17 cellular contexts compared by ENCODE assay signal in the genomic region with DNA sequence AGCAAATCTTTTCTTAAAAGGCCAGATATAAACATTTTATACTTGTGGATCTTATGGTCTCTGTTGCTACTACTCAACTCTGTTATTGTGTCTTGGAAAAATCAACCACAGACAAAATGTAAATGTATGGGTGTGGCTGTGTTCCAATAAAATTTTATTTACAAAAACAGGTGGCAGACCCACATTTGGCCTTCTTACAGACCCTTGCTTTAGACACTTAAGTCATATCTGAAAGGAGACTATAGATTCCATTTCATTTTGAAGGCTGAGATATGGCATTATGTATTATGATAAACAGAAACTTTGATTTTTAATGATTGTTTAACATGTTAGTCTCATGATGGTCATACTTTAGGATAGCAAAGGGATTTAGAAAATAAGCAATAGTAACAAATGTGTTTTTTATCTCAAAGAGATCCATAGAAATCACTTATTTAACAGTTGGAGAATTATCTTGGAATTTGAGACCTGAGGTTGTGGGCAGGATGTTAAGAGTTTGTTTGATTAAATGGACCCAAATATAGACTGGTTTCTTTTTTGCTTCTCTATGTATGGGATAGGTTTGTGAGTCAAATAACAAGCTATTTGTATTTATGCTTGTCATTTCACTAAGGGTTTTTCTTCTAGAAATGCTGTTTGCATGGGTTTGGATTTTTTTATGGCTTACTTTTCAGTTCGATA. TPM values are rescaled to one million over a fixed set of nuclear protein-coding genes. Genes with fewer than 3 reads are reported as not detected.
DNase-seq lines count a peak whose midpoint lies in the region; ATAC-seq, FAIRE-seq and TF ChIP-seq lines count a peak whose summit lies in the region.
"Had no signal": no experiment of that assay in that cellular context is flagged by ENCODE, and none has a peak within 500 bp of the region (broad histone marks: within the 10 kb centered on the region; RNA-seq: fewer than 3 reads in every experiment).

No MANE protein-coding gene starts in this region.

- BruUV-seq in PC-9 (replicated peaks; lab: Mats Ljungman, UMichigan) (no TSS peak), endothelial cell of umbilical vein (replicated peaks; lab: Mats Ljungman, UMichigan) (no TSS peak)

- no peak for TF ChIP-seq POLR2A in endothelial cell of umbilical vein (IDR thresholded peaks at IDR 0.05; ENCODE audit: low read depth, low read length)

- POLR2A ChIA-PET in PC-9 (lab: Charles Lee; ENCODE audit: unreplicated experiment): interaction anchor here (0.6 kb wide), 1 partner anchor 611 kb away, joined by 3 read pairs; no protein-coding TSS in a partner anchor
- POLR2A ChIA-PET in endothelial cell of umbilical vein (lab: Charles Lee): no interaction called here

- H3K4me3 ChIP-seq in PC-9 (no peak overlapping the region), endothelial cell of umbilical vein (replicated peaks in 1 of 3; ENCODE audit: insufficient read depth in 1 of 3, low read depth in 1 of 3, low read length in 3 of 3) (peak overlapping the region in 1 of 3 experiments; percentile 2), pancreas (no peak overlapping the region), lower lobe of right lung (no peak overlapping the region)

- H3K4me1 ChIP-seq in PC-9 (replicated peaks; ENCODE audit: insufficient read depth) (peaks cover 20% of the 10 kb centered on the region), endothelial cell of umbilical vein (ENCODE audit: control insufficient read depth, extremely low read depth, insufficient read depth, low read length) (peaks cover 79% of the 10 kb centered on the region), pancreas (peaks cover 0 to 6% (median 0%) of the 10 kb centered on the region in 3 donors), lower lobe of right lung (peaks cover 33% of the 10 kb centered on the region)

- dilution Hi-C loops in endothelial cell of umbilical vein (cut with MboI; ENCODE audit: extremely low pct_ligation_motif_present, low sequenced_read_pairs): no loop called here

- WGBS in pancreas, 2 donors: 70 to 78% methylated on average over 1 of the region's 1 CpG

- H3F3A ChIP-seq in PC-9 (ENCODE audit: insufficient read depth, low read depth): no peaks in the 10 kb centered on the region

- H4K20me1 ChIP-seq in PC-9 (ENCODE audit: insufficient read depth) (no peaks in the 10 kb centered on the region), endothelial cell of umbilical vein (replicated peaks; ENCODE audit: control insufficient read depth, extremely low read depth, insufficient read depth, low read length) (no peaks in the 10 kb centered on the region)

- peak overlapping the region; percentile 74; the same call in 1 of the 2 replicates for H3K27ac ChIP-seq in PC-9
- peak overlapping the region; percentile 92 for H3K27ac ChIP-seq in endothelial cell of umbilical vein (ENCODE audit: insufficient read depth, low read depth, low read length)
- H3K27ac ChIP-seq in pancreas: no peak overlapping the region
- no peak overlapping the region for H3K27ac ChIP-seq in lower lobe of right lung

- FAIRE-seq in GM18507 (lab: Jason Lieb, UNC): peak; percentile 36
- FAIRE-seq in endothelial cell of umbilical vein (lab: Jason Lieb, UNC): no peak
- FAIRE-seq in pancreas (lab: Jason Lieb, UNC): peak; percentile 60
- FAIRE-seq: D721Med had no signal

- peak overlapping the region; percentile 24 for H3K9ac ChIP-seq in endothelial cell of umbilical vein (replicated peaks; ENCODE audit: extremely low read depth, insufficient read depth, low read length)

- no peaks in the 10 kb centered on the region for H3K27me3 ChIP-seq in PC-9 (ENCODE audit: insufficient read depth, low read depth)
- H3K27me3 ChIP-seq in endothelial cell of umbilical vein (ENCODE audit: control insufficient read depth in 2 of 2, insufficient read depth in 2 of 2, low read length in 2 of 2): no peaks in the 10 kb centered on the region
- no peaks in the 10 kb centered on the region for H3K27me3 ChIP-seq in pancreas
- no peaks in the 10 kb centered on the region for H3K27me3 ChIP-seq in lower lobe of right lung (ENCODE audit: low read depth)

- intact Hi-C loops in PC-9 (cut with micrococcal nuclease; ENCODE audit: unreplicated experiment): no loop called here
- intact Hi-C loops in endothelial cell of umbilical vein (cut with micrococcal nuclease): loop anchor here (2.0 kb wide), 3 partner anchors 20 to 56 kb away; no protein-coding TSS in a partner anchor
- intact Hi-C loops in pancreas (cut with DNase I): no loop called here
- intact Hi-C loops in lower lobe of right lung (cut with DNase I): no loop called here

- no peaks in the 10 kb centered on the region for H3K9me1 ChIP-seq in endothelial cell of umbilical vein (replicated peaks; ENCODE audit: control insufficient read depth, extremely low read depth, insufficient read depth, low read length)

- ATAC-seq in pancreas (no peak), lower lobe of right lung (no peak), HG03432 (IDR thresholded peaks at IDR 0.05; ENCODE audit: unreplicated experiment) (no peak)

- DNase-seq in GM18507 (ENCODE audit: extremely low spot score, insufficient read length, low read depth) (no peak), PC-9 (no peak), endothelial cell of umbilical vein (ENCODE audit: low read depth, low spot score) (no peak), pancreas (no peak), NCI-H2171 treated with DMSO at 0.1 percent for 48 hours (lab: John Stamatoyannopoulos, UW) (no peak), lower lobe of right lung (no peak), GM19240 (ENCODE audit: insufficient read length, low spot score) (no peak)
- DNase-seq: activated CD4-positive, alpha-beta T cell treated with anti-CD3 and anti-CD28 coated beads, Interleukin-2, amount 50 U/mL, for 48 hours; GDM1; H9; head of caudate nucleus; midbrain; NCI-H2029; NCI-H524 treated with DMSO at 0.1 percent for 48 hours; stimulated activated CD4-positive, alpha-beta T cell treated with anti-CD3 and anti-CD28 coated beads, Interleukin-4, amount 100 ng/mL, for 24 hours had no signal

- H3K4me2 ChIP-seq in PC-9 (no peak overlapping the region), endothelial cell of umbilical vein (ENCODE audit: insufficient read depth, low read length) (peak overlapping the region; percentile 91)

- H3K36me3 ChIP-seq in PC-9 (ENCODE audit: low read depth): no peaks in the 10 kb centered on the region; the same call in 1 of the 2 replicates
- peaks cover 2 to 3% of the 10 kb centered on the region in 2 experiments for H3K36me3 ChIP-seq in endothelial cell of umbilical vein (ENCODE audit: control insufficient read depth in 2 of 2, extremely low read depth in 1 of 2, insufficient read depth in 2 of 2, low read length in 2 of 2)
- no peaks in the 10 kb centered on the region for H3K36me3 ChIP-seq in pancreas
- H3K36me3 ChIP-seq in lower lobe of right lung: no peaks in the 10 kb centered on the region

- H3K79me2 ChIP-seq in PC-9 (ENCODE audit: low read depth): peaks cover 11% of the 10 kb centered on the region; the same call in 1 of the 2 replicates
- H3K79me2 ChIP-seq in endothelial cell of umbilical vein (ENCODE audit: control insufficient read depth, insufficient read depth, low read length): peaks cover 78% of the 10 kb centered on the region

- H2AFZ ChIP-seq in PC-9 (no peak overlapping the region), endothelial cell of umbilical vein (ENCODE audit: low read depth, low read length) (no peak overlapping the region)

- no peaks in the 10 kb centered on the region for H3K9me3 ChIP-seq in PC-9 (ENCODE audit: insufficient read depth, low read depth)
- no peaks in the 10 kb centered on the region for H3K9me3 ChIP-seq in endothelial cell of umbilical vein (replicated peaks; ENCODE audit: control insufficient read depth, insufficient read depth, low read length)
- H3K9me3 ChIP-seq in pancreas: no peaks in the 10 kb centered on the region
- no peaks in the 10 kb centered on the region for H3K9me3 ChIP-seq in lower lobe of right lung

- H3K9me2 ChIP-seq in PC-9 (ENCODE audit: insufficient read depth): no peaks in the 10 kb centered on the region

- TF ChIP-seq CTCF in PC-9 (conservative IDR thresholded peaks at IDR 0.05): no peak
- no peak for TF ChIP-seq CTCF in endothelial cell of umbilical vein (IDR thresholded peaks at IDR 0.05; ENCODE audit: extremely low read depth in 1 of 2, insufficient read depth in 1 of 2, low read depth in 1 of 2, low read length in 2 of 2)
- TF ChIP-seq CTCF in pancreas (IDR thresholded peaks at IDR 0.05): no peak
- no peak for TF ChIP-seq CTCF in lower lobe of right lung (IDR thresholded peaks at IDR 0.05)

- CTCF ChIA-PET in PC-9 (lab: Charles Lee) (interaction anchor here (0.6 kb wide), 1 partner anchor 1303 kb away, joined by 4 read pairs; no protein-coding TSS in a partner anchor), endothelial cell of umbilical vein (lab: Charles Lee) (interaction anchor here (1.0 to 2.5 kb wide), 7 partner anchors 8 to 52 kb away, joined by 3 to 11 read pairs (median 4); partner anchors contain the start of gene PPFIBP1)

TF ChIP-seq in endothelial cell of umbilical vein, 7 proteins besides CTCF, POLR2A, EP300 and RAD21:
- TF ChIP-seq POLR2AphosphoS5 (IDR thresholded peaks at IDR 0.05; ENCODE audit: insufficient read depth, low read depth, low read length): no peak
- no peak for TF ChIP-seq GATA2 (IDR thresholded peaks at IDR 0.05; ENCODE audit: insufficient read depth, insufficient read length, low read depth, low read length)
- TF ChIP-seq MAX (IDR thresholded peaks at IDR 0.05; ENCODE audit: insufficient read depth, insufficient read length): no peak
- TF ChIP-seq JUN (IDR thresholded peaks at IDR 0.05; ENCODE audit: borderline replicate concordance, insufficient read depth, insufficient read length, low read depth): no peak
- TF ChIP-seq EZH2 (IDR thresholded peaks at IDR 0.05; ENCODE audit: borderline replicate concordance, low read depth, low read length, severe bottlenecking): no peak
- no peak for TF ChIP-seq MYC (IDR thresholded peaks at IDR 0.05; ENCODE audit: low read depth, low read length)
- TF ChIP-seq FOS (IDR thresholded peaks at IDR 0.05; ENCODE audit: borderline replicate concordance, insufficient read depth, low read length): no peak

RNA-seq across cellular contexts. Expression of gene PPFIBP1, which starts 51.2 kb away (rescaled TPM):
- total RNA-seq in PC-9 (2021): 77.0 and 85.0 TPM in 2 replicates
- total RNA-seq in endothelial cell of umbilical vein: 154 TPM in 2 replicates
- polyA plus RNA-seq in endothelial cell of umbilical vein: 37.2 and 45.5 TPM in 2 replicates
- 41.7 and 42.3 TPM in 2 replicates for polyA plus RNA-seq in endothelial cell of umbilical vein (2011; cell fraction: cytosol; rRNA removed)
- polyA plus RNA-seq in endothelial cell of umbilical vein (2011; cell fraction: nucleus; rRNA removed): 179 and 233 TPM in 2 replicates
- 84.8 and 122 TPM in 2 replicates for polyA plus RNA-seq in endothelial cell of umbilical vein (2012)
- polyA minus RNA-seq in endothelial cell of umbilical vein: 182 and 216 TPM in 2 replicates
- 8.4 TPM for polyA minus RNA-seq in endothelial cell of umbilical vein (2011; cell fraction: cytosol; rRNA and poly(A)+ RNA removed)
- polyA minus RNA-seq in endothelial cell of umbilical vein (2011; cell fraction: nucleus; rRNA and poly(A)+ RNA removed): 280 and 362 TPM in 2 replicates
- total RNA-seq in pancreas: 10 to 100 TPM; 29.8 to 50.3 (median 34.7) TPM
- 10 to 100 TPM; 12.1 to 12.5 TPM for polyA plus RNA-seq in pancreas
- 117 TPM for total RNA-seq in lower lobe of right lung

Comparison
In these comparisons a context has a peak if more than half of its experiments do, and no peak if none do; other contexts are left out.
1. H3K27ac ChIP-seq: peak in PC-9 (single experiment) and endothelial cell of umbilical vein (single experiment); none in pancreas (0 of 4) and lower lobe of right lung (single experiment).